ENCODE assay signal across 26 cellular contexts in genomic region chr4:1864076-1865008, GRCh38. TPM values are rescaled to one million over a fixed set of nuclear protein-coding genes. Genes with fewer than 3 reads are reported as not detected.
DNase-seq lines count a peak whose midpoint lies in the region; ATAC-seq and TF ChIP-seq lines count a peak whose summit lies in the region.
"Had no signal": no experiment of that assay in that cellular context is flagged by ENCODE, and none has a peak within 500 bp of the region (broad histone marks: within the 10 kb centered on the region; RNA-seq: fewer than 3 reads in every experiment).

No MANE protein-coding gene starts in this region.

- H3K27ac ChIP-seq in neural progenitor cell, result no peak overlapping the region
- H3K27ac ChIP-seq: 22Rv1, body of pancreas, gastrocnemius medialis, psoas muscle, stomach had no signal

- no peaks in the 10 kb centered on the region for H3K9me3 ChIP-seq in neural progenitor cell (ENCODE audit: low read depth)
- H3K9me3 ChIP-seq: body of pancreas, gastrocnemius medialis, mucosa of descending colon, psoas muscle, stomach had no signal

- CTCF ChIA-PET in activated CD4-positive, alpha-beta T cell treated with anti-CD3 and anti-CD28 coated beads for 36 hours (lab: Charles Lee), result interaction anchor here (0.6 kb wide), 1 partner anchor 14 kb away, joined by 4 read pairs; no protein-coding TSS in a partner anchor

- H2AFZ ChIP-seq in neural progenitor cell (replicated peaks), result no peak overlapping the region

- H3K4me3 ChIP-seq in neural progenitor cell, result peak overlapping the region; percentile 14
- H3K4me3 ChIP-seq: body of pancreas, gastrocnemius medialis, mucosa of descending colon, psoas muscle, stomach had no signal

- POLR2A ChIA-PET in activated CD4-positive, alpha-beta T cell treated with anti-CD3 and anti-CD28 coated beads for 36 hours (lab: Charles Lee), result no interaction called here

- ATAC-seq in activated CD4-positive, alpha-beta T cell treated with anti-CD3 and anti-CD28 coated beads for 36 hours, result no peak
- ATAC-seq in esophagus mucosa, result peak; percentile 8
- ATAC-seq in GM18517 (IDR thresholded peaks at IDR 0.05; ENCODE audit: unreplicated experiment), result no peak
- ATAC-seq: body of pancreas, gastrocnemius medialis, left cardiac atrium, mucosa of descending colon, psoas muscle had no signal

- no peaks in the 10 kb centered on the region for H3K36me3 ChIP-seq in neural progenitor cell
- H3K36me3 ChIP-seq: gastrocnemius medialis, stomach had no signal

- intact Hi-C loops in activated CD4-positive, alpha-beta T cell treated with anti-CD3 and anti-CD28 coated beads, Interleukin-2, amount 10 ng/mL, durations not matched to agents 24 days and 14 days (cut with micrococcal nuclease), result no loop called here
- intact Hi-C loops in activated CD4-positive, alpha-beta T cell treated with anti-CD3 and anti-CD28 coated beads for 36 hours (cut with DNase I, micrococcal nuclease), result no loop called here

- H3K4me3 Mint-ChIP-seq in activated CD4-positive, alpha-beta T cell treated with anti-CD3 and anti-CD28 coated beads, Interleukin-2, amount 10 ng/mL, durations not matched to agents 24 days and 14 days, result no peak overlapping the region
- no peak overlapping the region for H3K4me3 Mint-ChIP-seq in activated CD4-positive, alpha-beta T cell treated with anti-CD3 and anti-CD28 coated beads for 36 hours
- peak overlapping the region; percentile 73 for H3K4me3 Mint-ChIP-seq in neural progenitor cell
- H3K4me3 Mint-ChIP-seq: activated B cell treated with CpG ODN at 0.5 μM for 24 hours, CD14-positive monocyte had no signal

- no peak for TF ChIP-seq CTCF in neural progenitor cell (IDR thresholded peaks at IDR 0.05)

- no peaks in the 10 kb centered on the region for H3K27me3 Mint-ChIP-seq in activated CD4-positive, alpha-beta T cell treated with anti-CD3 and anti-CD28 coated beads, Interleukin-2, amount 10 ng/mL, durations not matched to agents 24 days and 14 days
- H3K27me3 Mint-ChIP-seq in activated CD4-positive, alpha-beta T cell treated with anti-CD3 and anti-CD28 coated beads for 36 hours, result no peaks in the 10 kb centered on the region
- peaks cover 13% of the 10 kb centered on the region for H3K27me3 Mint-ChIP-seq in neural progenitor cell (ENCODE audit: insufficient read depth, low read depth)
- H3K27me3 Mint-ChIP-seq: activated B cell treated with CpG ODN at 0.5 μM for 24 hours had no signal

- peak overlapping the region; percentile 66 for H3K4me2 ChIP-seq in neural progenitor cell

- H3K9me3 Mint-ChIP-seq in activated CD4-positive, alpha-beta T cell treated with anti-CD3 and anti-CD28 coated beads, Interleukin-2, amount 10 ng/mL, durations not matched to agents 24 days and 14 days, result no peaks in the 10 kb centered on the region
- H3K9me3 Mint-ChIP-seq in activated CD4-positive, alpha-beta T cell treated with anti-CD3 and anti-CD28 coated beads for 36 hours (ENCODE audit: low read depth), result no peaks in the 10 kb centered on the region
- no peaks in the 10 kb centered on the region for H3K9me3 Mint-ChIP-seq in neural progenitor cell
- H3K9me3 Mint-ChIP-seq: activated B cell treated with CpG ODN at 0.5 μM for 24 hours had no signal

- peaks cover 89% of the 10 kb centered on the region for H3K27me3 ChIP-seq in neural progenitor cell
- H3K27me3 ChIP-seq: body of pancreas had no signal

- DNase-seq in activated CD4-positive, alpha-beta T cell treated with anti-CD3 and anti-CD28 coated beads, Interleukin-2, amount 10 ng/mL, durations not matched to agents 24 days and 14 days, result peak; percentile 58
- DNase-seq in activated CD4-positive, alpha-beta T cell treated with anti-CD3 and anti-CD28 coated beads for 36 hours, result no peak
- peak; percentile 14 for DNase-seq in NCI-H69 (lab: John Stamatoyannopoulos, UW)
- DNase-seq in neural progenitor cell (ENCODE audit: low spot score), result peak; percentile 86
- DNase-seq in occipital lobe (lab: John Stamatoyannopoulos, UW), result no peak
- no peak for DNase-seq in NCI-H146 (lab: John Stamatoyannopoulos, UW)
- DNase-seq: activated B cell treated with CpG ODN at 0.5 μM for 24 hours; activated CD4-positive, alpha-beta T cell treated with anti-CD3 and anti-CD28 coated beads, Interleukin-2, amount 50 U/mL, for 4 hours; activated CD8-positive, alpha-beta memory T cell treated with anti-CD3 and anti-CD28 coated beads, Interleukin-2, amount 50 U/mL, for 4 hours; activated naive CD4-positive, alpha-beta T cell; body of pancreas; gastrocnemius medialis; hypothalamus; Karpas-422; left cardiac atrium; NCI-H1417 treated with DMSO at 0.1 percent for 48 hours; NCI-H2107; NCI-H446; psoas muscle; stimulated activated CD4-positive, alpha-beta T cell treated with anti-CD3 and anti-CD28 coated beads, Interleukin-4, amount 100 ng/mL, for 1 hour; stomach had no signal

- peaks cover 44% of the 10 kb centered on the region for H3K4me1 ChIP-seq in neural progenitor cell
- H3K4me1 ChIP-seq: gastrocnemius medialis, psoas muscle had no signal

- H3K27ac Mint-ChIP-seq in activated CD4-positive, alpha-beta T cell treated with anti-CD3 and anti-CD28 coated beads, Interleukin-2, amount 10 ng/mL, durations not matched to agents 24 days and 14 days, result no peak overlapping the region
- no peak overlapping the region for H3K27ac Mint-ChIP-seq in activated CD4-positive, alpha-beta T cell treated with anti-CD3 and anti-CD28 coated beads for 36 hours
- H3K27ac Mint-ChIP-seq in neural progenitor cell, result peak overlapping the region; percentile 98
- H3K27ac Mint-ChIP-seq: activated B cell treated with CpG ODN at 0.5 μM for 24 hours, CD14-positive monocyte had no signal

- H3F3A ChIP-seq in neural progenitor cell (ENCODE audit: low read depth), result peaks cover 18% of the 10 kb centered on the region

- peaks cover 24% of the 10 kb centered on the region for H4K20me1 ChIP-seq in neural progenitor cell (ENCODE audit: low read depth)

- no peaks in the 10 kb centered on the region for H3K79me2 ChIP-seq in neural progenitor cell (ENCODE audit: low read depth)

- no peaks in the 10 kb centered on the region for H3K36me3 Mint-ChIP-seq in activated CD4-positive, alpha-beta T cell treated with anti-CD3 and anti-CD28 coated beads, Interleukin-2, amount 10 ng/mL, durations not matched to agents 24 days and 14 days (ENCODE audit: low read depth)
- H3K36me3 Mint-ChIP-seq in activated CD4-positive, alpha-beta T cell treated with anti-CD3 and anti-CD28 coated beads for 36 hours (ENCODE audit: low read depth), result no peaks in the 10 kb centered on the region
- H3K36me3 Mint-ChIP-seq in neural progenitor cell, result no peaks in the 10 kb centered on the region
- H3K36me3 Mint-ChIP-seq: CD14-positive monocyte had no signal

- peaks cover 19% of the 10 kb centered on the region for H3K4me1 Mint-ChIP-seq in activated CD4-positive, alpha-beta T cell treated with anti-CD3 and anti-CD28 coated beads, Interleukin-2, amount 10 ng/mL, durations not matched to agents 24 days and 14 days
- peaks cover 22% of the 10 kb centered on the region for H3K4me1 Mint-ChIP-seq in activated CD4-positive, alpha-beta T cell treated with anti-CD3 and anti-CD28 coated beads for 36 hours
- H3K4me1 Mint-ChIP-seq in neural progenitor cell, result peaks cover 66% of the 10 kb centered on the region

- no peak overlapping the region for H3K9ac ChIP-seq in neural progenitor cell

RNA-seq across cellular contexts. Expression of gene NSD2, which starts 6.9 kb away (rescaled TPM):
- 208 and 214 TPM in 2 replicates for total RNA-seq in activated CD4-positive, alpha-beta T cell treated with anti-CD3 and anti-CD28 coated beads, Interleukin-2, amount 10 ng/mL, durations not matched to agents 24 days and 14 days
- total RNA-seq in activated CD4-positive, alpha-beta T cell treated with anti-CD3 and anti-CD28 coated beads for 36 hours, result 100 to 1,000 TPM; 194 to 232 TPM
- 42.7 TPM for total RNA-seq in esophagus mucosa
- 165 and 176 TPM in 2 replicates for total RNA-seq in neural progenitor cell (ENCODE audit: low replicate concordance)
- 105 TPM for total RNA-seq in occipital lobe

RNA-seq across cellular contexts. Expression of gene LETM1, which starts 8.4 kb away (rescaled TPM):
- 97.2 and 98.7 TPM in 2 replicates for total RNA-seq in activated CD4-positive, alpha-beta T cell treated with anti-CD3 and anti-CD28 coated beads, Interleukin-2, amount 10 ng/mL, durations not matched to agents 24 days and 14 days
- 10 to 100 TPM; 41.6 to 51.3 TPM for total RNA-seq in activated CD4-positive, alpha-beta T cell treated with anti-CD3 and anti-CD28 coated beads for 36 hours
- total RNA-seq in esophagus mucosa, result 55.0 TPM
- 16.9 and 34.8 TPM in 2 replicates for total RNA-seq in neural progenitor cell (ENCODE audit: low replicate concordance)
- 92.3 TPM for total RNA-seq in occipital lobe

Comparison
In these comparisons a context has a peak if more than half of its experiments do, and no peak if none do; other contexts are left out.
1. DNase-seq: peak in activated CD4-positive, alpha-beta T cell treated with anti-CD3 and anti-CD28 coated beads, Interleukin-2, amount 10 ng/mL, durations not matched to agents 24 days and 14 days (single experiment), NCI-H69 (single experiment) and neural progenitor cell (single experiment); none in activated CD4-positive, alpha-beta T cell treated with anti-CD3 and anti-CD28 coated beads for 36 hours (single experiment), occipital lobe (single experiment) and NCI-H146 (single experiment).